ENCODE assay signal across 8 cellular contexts in genomic region chr11:102341844-102342318, GRCh38. TPM values are rescaled to one million over a fixed set of nuclear protein-coding genes. Genes with fewer than 3 reads are reported as not detected.
A peak's percentile ranks its signal among the peaks of the same experiment; 100 is the strongest.
DNase-seq lines count a peak whose midpoint lies in the region; ATAC-seq and TF ChIP-seq lines count a peak whose summit lies in the region.

No MANE protein-coding gene starts in this region.

- no peaks in the 10 kb centered on the region for H3K9me3 Mint-ChIP-seq in activated T-cell treated with anti-CD3 and anti-CD28 coated beads, Interleukin-2, amount 50 U/mL, for 72 hours
- H3K9me3 Mint-ChIP-seq in neural crest cell: no peaks in the 10 kb centered on the region

- H3K79me2 ChIP-seq in PC-9 (ENCODE audit: low read depth) (no peaks in the 10 kb centered on the region), fibroblast of lung (ENCODE audit: control insufficient read depth, insufficient read depth, low read length) (no peaks in the 10 kb centered on the region)

- intact Hi-C loops in PC-9 (cut with micrococcal nuclease; ENCODE audit: unreplicated experiment) (loop anchor here (1.0 kb wide), 2 partner anchors 271 to 324 kb away; no protein-coding TSS in a partner anchor), transverse colon (cut with DNase I; ENCODE audit: low total_unique reads) (loop anchor here (1.0 to 5.0 kb wide), 2 partner anchors 54 to 150 kb away; no protein-coding TSS in a partner anchor)

- H3K4me3 Mint-ChIP-seq in activated T-cell treated with anti-CD3 and anti-CD28 coated beads, Interleukin-2, amount 50 U/mL, for 72 hours: no peak overlapping the region
- peak overlapping the region; percentile 39 for H3K4me3 Mint-ChIP-seq in neural crest cell

- H3K4me3 ChIP-seq in PC-9 (no peak overlapping the region), fibroblast of lung (replicated peaks in 1 of 4; ENCODE audit: control extremely low read depth in 1 of 4, insufficient read depth in 1 of 4, low read depth in 3 of 4, low read length in 4 of 4) (no peak overlapping the region), transverse colon (no peak overlapping the region)

- H3K27me3 Mint-ChIP-seq in activated T-cell treated with anti-CD3 and anti-CD28 coated beads, Interleukin-2, amount 50 U/mL, for 72 hours (ENCODE audit: low read depth): no peaks in the 10 kb centered on the region
- no peaks in the 10 kb centered on the region for H3K27me3 Mint-ChIP-seq in neural crest cell (ENCODE audit: low read depth)

- TF ChIP-seq POLR2A in transverse colon (IDR thresholded peaks at IDR 0.05): no peak

- H3K9me2 ChIP-seq in PC-9 (ENCODE audit: insufficient read depth): no peaks in the 10 kb centered on the region

- CTCF ChIA-PET in PC-9 (lab: Charles Lee): interaction anchor here (0.5 to 2.1 kb wide), 11 partner anchors 8 to 561 kb away, joined by 3 to 11 read pairs (median 4); no protein-coding TSS in a partner anchor

- in situ Hi-C loops in transverse colon (cut with MboI; ENCODE audit: low pct_ligation_motif_present in 1 of 4, low pct_unique_long_range_greater_than_20kb in 1 of 4, low sequenced_read_pairs in 3 of 4): loop anchor here in 2 of 4 donors (5.0 to 25.0 kb wide), 3 partner anchors 57 to 320 kb away; no protein-coding TSS in a partner anchor

- peak; percentile 92 for TF ChIP-seq CTCF in PC-9 (conservative IDR thresholded peaks at IDR 0.05)
- TF ChIP-seq CTCF in fibroblast of lung (conservative IDR thresholded peaks at IDR 0.05 in 1 of 2, IDR thresholded peaks at IDR 0.05 in 1 of 2; ENCODE audit: low read depth in 1 of 2, low read length in 2 of 2): peak; percentile 77 to 84
- TF ChIP-seq CTCF in neural crest cell (conservative IDR thresholded peaks at IDR 0.05): peak; percentile 86
- peak; percentile 76 to 83 (median 80) for TF ChIP-seq CTCF in transverse colon (IDR thresholded peaks at IDR 0.05)

- H2AFZ ChIP-seq in PC-9 (no peak overlapping the region), fibroblast of lung (ENCODE audit: low read length) (no peak overlapping the region)

- H3K4me1 Mint-ChIP-seq in activated T-cell treated with anti-CD3 and anti-CD28 coated beads, Interleukin-2, amount 50 U/mL, for 72 hours (ENCODE audit: low read depth): peaks cover 46% of the 10 kb centered on the region
- peaks cover 16% of the 10 kb centered on the region for H3K4me1 Mint-ChIP-seq in neural crest cell

- H4K20me1 ChIP-seq in PC-9 (ENCODE audit: insufficient read depth) (no peaks in the 10 kb centered on the region), fibroblast of lung (ENCODE audit: control insufficient read depth, extremely low read depth, insufficient read depth, low read length) (no peaks in the 10 kb centered on the region)

- DNase-seq in DMS 273 treated with DMSO at 0.1 percent for 48 hours (lab: John Stamatoyannopoulos, UW) (peak; percentile 28), KG1 (lab: John Stamatoyannopoulos, UW) (peak; percentile 89), PC-9 (peak; percentile 58 to 68), fibroblast of lung (ENCODE audit: low read depth in 2 of 2) (peak; percentile 78 to 87), neural crest cell (ENCODE audit: low read depth, low spot score) (peak; percentile 80), transverse colon (peak; percentile 79)
- DNase-seq in activated T-cell treated with anti-CD3 and anti-CD28 coated beads, Interleukin-2, amount 50 U/mL, for 72 hours: peak; percentile 75 to 76

- H3K36me3 ChIP-seq in PC-9 (ENCODE audit: low read depth) (no peaks in the 10 kb centered on the region), fibroblast of lung (ENCODE audit: control insufficient read depth, insufficient read depth, low read length) (no peaks in the 10 kb centered on the region), transverse colon (peaks cover 0 to 11% (median 2%) of the 10 kb centered on the region in 4 donors)

- TF ChIP-seq EP300 in transverse colon (IDR thresholded peaks at IDR 0.05; ENCODE audit: low read depth): no peak

- 17% methylated on average over 1 of the region's 1 CpG; no CpG with 5 or more reads in 1 of the 2 donors for WGBS in transverse colon (ENCODE audit: low coverage in 1 of 2), 2 donors

- peaks cover 3 to 5% of the 10 kb centered on the region in 2 donors for H3K36me3 Mint-ChIP-seq in activated T-cell treated with anti-CD3 and anti-CD28 coated beads, Interleukin-2, amount 50 U/mL, for 72 hours (ENCODE audit: insufficient read depth in 2 of 2)
- no peaks in the 10 kb centered on the region for H3K36me3 Mint-ChIP-seq in neural crest cell (ENCODE audit: low read depth)

- peak; percentile 44 for ATAC-seq in GM21515 (IDR thresholded peaks at IDR 0.05; ENCODE audit: unreplicated experiment)
- ATAC-seq in activated T-cell treated with anti-CD3 and anti-CD28 coated beads, Interleukin-2, amount 50 U/mL, for 72 hours (replicated peaks in 1 of 2): peak; percentile 51 to 63

- POLR2A ChIA-PET in PC-9 (lab: Charles Lee; ENCODE audit: unreplicated experiment): interaction anchor here (0.5 to 0.6 kb wide), 2 partner anchors 51 to 599 kb away, joined by 3 to 6 read pairs; no protein-coding TSS in a partner anchor

- H3K27ac Mint-ChIP-seq in activated T-cell treated with anti-CD3 and anti-CD28 coated beads, Interleukin-2, amount 50 U/mL, for 72 hours: no peak overlapping the region
- H3K27ac Mint-ChIP-seq in neural crest cell (ENCODE audit: unreplicated experiment): no peak overlapping the region

- H3K4me2 ChIP-seq in PC-9: no peak overlapping the region
- no peak overlapping the region for H3K4me2 ChIP-seq in fibroblast of lung (ENCODE audit: extremely low read depth, insufficient read depth, low read length)

- H3K27ac ChIP-seq in PC-9 (no peak overlapping the region), fibroblast of lung (ENCODE audit: insufficient read depth, low read length) (no peak overlapping the region), transverse colon (no peak overlapping the region)

- BruUV-seq in PC-9 (replicated peaks; lab: Mats Ljungman, UMichigan): no TSS peak

- H3K9me3 ChIP-seq in PC-9 (ENCODE audit: insufficient read depth, low read depth) (no peaks in the 10 kb centered on the region), fibroblast of lung (ENCODE audit: control insufficient read depth, insufficient read depth, low read depth, low read length) (no peaks in the 10 kb centered on the region), transverse colon (no peaks in the 10 kb centered on the region)

- H3K4me1 ChIP-seq in PC-9 (replicated peaks; ENCODE audit: insufficient read depth) (peaks cover 17% of the 10 kb centered on the region), fibroblast of lung (ENCODE audit: control insufficient read depth, extremely low read depth, insufficient read depth, low read length) (peaks cover 7% of the 10 kb centered on the region), transverse colon (peaks cover 5 to 15% (median 10%) of the 10 kb centered on the region in 4 donors)

- H3F3A ChIP-seq in PC-9 (ENCODE audit: insufficient read depth, low read depth): peaks cover 9% of the 10 kb centered on the region; the same call in 1 of the 2 replicates

- no peak overlapping the region for H3K9ac ChIP-seq in fibroblast of lung (ENCODE audit: insufficient read depth, low read length)

- H3K27me3 ChIP-seq in PC-9 (ENCODE audit: insufficient read depth, low read depth) (no peaks in the 10 kb centered on the region), fibroblast of lung (ENCODE audit: control insufficient read depth, insufficient read depth, low read length) (no peaks in the 10 kb centered on the region), transverse colon (no peaks in the 10 kb centered on the region)

RNA-seq across cellular contexts. Expression of gene BIRC2, which starts 5.1 kb away (rescaled TPM):
- total RNA-seq in PC-9 (2021) (33.7 and 37.5 TPM in 2 replicates), fibroblast of lung (59.6 and 69.3 TPM in 2 replicates), neural crest cell (41.0 and 42.6 TPM in 2 replicates), transverse colon (10 to 100 TPM; 66.5 to 95.9 (median 73.2) TPM)
- 10 to 100 TPM; 38.3 to 44.4 TPM for total RNA-seq in activated T-cell treated with anti-CD3 and anti-CD28 coated beads, Interleukin-2, amount 50 U/mL, for 72 hours
- 38.4 and 45.4 TPM in 2 replicates for polyA plus RNA-seq in fibroblast of lung
- 36.1 and 42.1 TPM in 2 replicates for polyA plus RNA-seq in fibroblast of lung (2012)
- 9.2 and 20.0 TPM in 2 replicates for polyA minus RNA-seq in fibroblast of lung (ENCODE audit: low replicate concordance)

RNA-seq across cellular contexts. Expression of gene BIRC3, which starts 24.6 kb away (rescaled TPM):
- 3.8 and 4.8 TPM in 2 replicates for total RNA-seq in PC-9 (2021)
- 100 to 1,000 TPM; 123 to 155 TPM for total RNA-seq in activated T-cell treated with anti-CD3 and anti-CD28 coated beads, Interleukin-2, amount 50 U/mL, for 72 hours
- 3.3 TPM in 2 replicates for total RNA-seq in fibroblast of lung
- 0.58 and 0.66 TPM in 2 replicates for polyA plus RNA-seq in fibroblast of lung
- 0.55 and 0.65 TPM in 2 replicates for polyA plus RNA-seq in fibroblast of lung (2012)
- 0.11 TPM in 1 of 2 replicates, not detected in the other for polyA minus RNA-seq in fibroblast of lung (ENCODE audit: low replicate concordance)
- total RNA-seq in neural crest cell: 0.16 and 0.33 TPM in 2 replicates
- 10 to 100 TPM in 3 of 4 donors, 1 to 10 TPM in 1; 2.2 to 57.8 (median 53.0) TPM for total RNA-seq in transverse colon

Comparison
In these comparisons a context has a peak if more than half of its experiments do, and no peak if none do; other contexts are left out.
1. DNase-seq: peak in every context shown above with its lines; median percentile 89 in KG1; 82 in fibroblast of lung; 80 in neural crest cell; 79 in transverse colon; 76 in activated T-cell treated with anti-CD3 and anti-CD28 coated beads, Interleukin-2, amount 50 U/mL, for 72 hours; 63 in PC-9; 28 in DMS 273 treated with DMSO at 0.1 percent for 48 hours.